7 cellular contexts compared by ENCODE assay signal in genomic region chr6:149032318-149032598, GRCh38.
DNase-seq lines count a peak whose midpoint lies in the region; ATAC-seq, FAIRE-seq and TF ChIP-seq lines count a peak whose summit lies in the region.

No MANE protein-coding gene starts in this region.

- WGBS in GM12878 (ENCODE audit: insufficient coverage, insufficient replicate concordance, low lambda C conversion rate, missing lambda C conversion rate): 2% methylated on average over 5 of the region's 5 CpGs

- BruUV-seq in GM12878 (replicated peaks; lab: Mats Ljungman, UMichigan): TSS peak; percentile 80

- intact Hi-C loops in GM12878 (cut with micrococcal nuclease; ENCODE audit: unreplicated experiment): loop anchor here (1.0 to 5.0 kb wide), 5 partner anchors 23 to 285 kb away; partner anchors contain the start of gene TAB2

- peak overlapping the region; percentile 97 for H3K4me2 ChIP-seq in GM12878 (ENCODE audit: control insufficient read depth, insufficient read depth)

- peak overlapping the region; percentile 80 for H3K4me3 ChIP-seq in GM12878

- peak overlapping the region; percentile 97 for H3K27ac ChIP-seq in GM12878 (ENCODE audit: control insufficient read depth, insufficient read depth)

- peaks cover 0 to 5% of the 10 kb centered on the region in 2 experiments; a peak in 2 of 4 replicates for H3K36me3 ChIP-seq in GM12878 (ENCODE audit: control insufficient read depth in 2 of 2, insufficient read depth in 2 of 2, low read length in 1 of 2)

- TF ChIP-seq CTCF in GM12878 (IDR thresholded peaks at IDR 0.05 in 2 of 3, conservative IDR thresholded peaks at IDR 0.05 in 1 of 3; ENCODE audit: control insufficient read depth in 2 of 3, extremely low read depth in 1 of 3, insufficient read depth in 1 of 3, low read depth in 3 of 3, low read length in 3 of 3): no peak

- H3K27me3 ChIP-seq in GM12878 (replicated peaks in 1 of 2; ENCODE audit: control insufficient read depth in 2 of 2, insufficient read depth in 2 of 2, low read length in 1 of 2): no peaks in the 10 kb centered on the region

- no peak for TF ChIP-seq EP300 in GM12878 (IDR thresholded peaks at IDR 0.05; ENCODE audit: borderline replicate concordance in 1 of 2, control insufficient read depth in 1 of 2, low read depth in 2 of 2, low read length in 2 of 2)

- H3K27me3 Mint-ChIP-seq in stimulated activated naive CD8-positive, alpha-beta T cell treated with anti-CD3 and anti-CD28 coated beads, Interleukin-15, Interleukin-2, amounts not matched to agents 100 ng/mL and 50 ng/mL, for 24 hours: no peaks in the 10 kb centered on the region

- no peaks in the 10 kb centered on the region for H3K36me3 Mint-ChIP-seq in stimulated activated naive CD8-positive, alpha-beta T cell treated with anti-CD3 and anti-CD28 coated beads, Interleukin-15, Interleukin-2, amounts not matched to agents 100 ng/mL and 50 ng/mL, for 24 hours (ENCODE audit: low read depth)

- no peak for TF ChIP-seq RAD21 in GM12878 (IDR thresholded peaks at IDR 0.05; ENCODE audit: insufficient read depth, low read depth, low read length)

- FAIRE-seq in GM12878 (lab: Jason Lieb, UNC): peak; percentile 23

- H3K9me3 Mint-ChIP-seq in stimulated activated naive CD8-positive, alpha-beta T cell treated with anti-CD3 and anti-CD28 coated beads, Interleukin-15, Interleukin-2, amounts not matched to agents 100 ng/mL and 50 ng/mL, for 24 hours: no peaks in the 10 kb centered on the region

- RAD21 ChIA-PET in GM12878 (lab: Charles Lee; ENCODE audit: unreplicated experiment): interaction anchor here (0.9 to 14.4 kb wide), 29 partner anchors 12 to 485 kb away, joined by 3 to 521 read pairs (median 5); partner anchors contain the start of genes TAB2 and ZC3H12D

- POLR2A ChIA-PET in GM12878 (lab: Charles Lee): interaction anchor here (1.0 to 9.8 kb wide), 10 partner anchors 16 to 454 kb away, joined by 3 to 262 read pairs (median 5); no protein-coding TSS in a partner anchor

- peak overlapping the region; percentile 51 for H2AFZ ChIP-seq in GM12878 (ENCODE audit: control insufficient read depth, low read depth, low read length)

- peak overlapping the region; percentile 92 for H3K27ac Mint-ChIP-seq in stimulated activated naive CD8-positive, alpha-beta T cell treated with anti-CD3 and anti-CD28 coated beads, Interleukin-15, Interleukin-2, amounts not matched to agents 100 ng/mL and 50 ng/mL, for 24 hours

- peaks cover 68% of the 10 kb centered on the region for H3K4me1 Mint-ChIP-seq in stimulated activated naive CD8-positive, alpha-beta T cell treated with anti-CD3 and anti-CD28 coated beads, Interleukin-15, Interleukin-2, amounts not matched to agents 100 ng/mL and 50 ng/mL, for 24 hours (ENCODE audit: low read depth)

- no peaks in the 10 kb centered on the region for H4K20me1 ChIP-seq in GM12878 (ENCODE audit: control insufficient read depth, insufficient read depth)

- TF ChIP-seq POLR2A in GM12878 (IDR thresholded peaks at IDR 0.05; ENCODE audit: low read depth, low read length): peak; percentile 67

- ATAC-seq in GM19397 (IDR thresholded peaks at IDR 0.05; ENCODE audit: unreplicated experiment) (peak; percentile 22), HG03095 (IDR thresholded peaks at IDR 0.05; ENCODE audit: unreplicated experiment) (peak; percentile 12), GM12878 (peak; percentile 53)

- no peaks in the 10 kb centered on the region for H3K9me3 ChIP-seq in GM12878 (replicated peaks; ENCODE audit: control insufficient read depth, insufficient read depth, low read length)

- H3K4me1 ChIP-seq in GM12878 (ENCODE audit: control insufficient read depth, insufficient read depth, low read length): peaks cover 22% of the 10 kb centered on the region

- H3K79me2 ChIP-seq in GM12878 (ENCODE audit: control insufficient read depth, insufficient read depth, low read length): peaks cover 31% of the 10 kb centered on the region

- in situ Hi-C loops in GM12878 (cut with MboI): loop anchor here (5.0 kb wide), 2 partner anchors 300 to 395 kb away; no protein-coding TSS in a partner anchor

- DNase-seq in GM12878 (ENCODE audit: low read depth, low spot score) (no peak), nucleus accumbens (lab: John Stamatoyannopoulos, UW) (no peak), epidermal melanocyte (ENCODE audit: insufficient read length, low spot score) (no peak)
- DNase-seq in NK-92 treated with Interleukin-12 subunit alpha and Interleukin-12 subunit beta, amount 100 ng/mL, for 24 hours (lab: John Stamatoyannopoulos, UW): no peak

- SMC1A ChIA-PET in GM12878 (lab: Charles Lee; ENCODE audit: uncharacterized antibody, unreplicated experiment): interaction anchor here (1.4 to 26.9 kb wide), 11 partner anchors 15 to 442 kb away, joined by 3 to 1060 read pairs (median 14); no protein-coding TSS in a partner anchor

- CTCF ChIA-PET in GM12878 (lab: Yijun Ruan, JAX): interaction anchor here (0.5 to 12.5 kb wide), 18 partner anchors 14 to 504 kb away, joined by 3 to 228 read pairs (median 8); partner anchors contain the start of gene ZC3H12D

- peak overlapping the region; percentile 94 for H3K9ac ChIP-seq in GM12878 (ENCODE audit: control insufficient read depth, insufficient read depth, low read length)

- H3K4me3 Mint-ChIP-seq in stimulated activated naive CD8-positive, alpha-beta T cell treated with anti-CD3 and anti-CD28 coated beads, Interleukin-15, Interleukin-2, amounts not matched to agents 100 ng/mL and 50 ng/mL, for 24 hours: peak overlapping the region; percentile 77

TF ChIP-seq in GM12878, 131 proteins besides CTCF, POLR2A, EP300 and RAD21 (continues in another document):
- peak; percentile 60; the same call in 1 of the 2 replicates for TF ChIP-seq SMARCA5 (IDR thresholded peaks at IDR 0.05)
- TF ChIP-seq BCLAF1 (IDR thresholded peaks at IDR 0.05): no peak
- TF ChIP-seq RAD51 (IDR thresholded peaks at IDR 0.05): no peak
- no peak for TF ChIP-seq ZBTB33 (IDR thresholded peaks at IDR 0.05)
- TF ChIP-seq IRF5 (IDR thresholded peaks at IDR 0.05; ENCODE audit: borderline replicate concordance): no peak
- no peak for TF ChIP-seq ZNF384 (IDR thresholded peaks at IDR 0.05; ENCODE audit: borderline replicate concordance, low read depth, low read length)
- TF ChIP-seq RBBP5 (conservative IDR thresholded peaks at IDR 0.05): no peak
- 0 out of 2 replicates have a peak, but pooled peaks have one; percentile 10 for TF ChIP-seq MAX (IDR thresholded peaks at IDR 0.05; ENCODE audit: low read depth, low read length)
- no peak for TF ChIP-seq TARDBP (IDR thresholded peaks at IDR 0.05; ENCODE audit: borderline replicate concordance)
- TF ChIP-seq MEF2B (IDR thresholded peaks at IDR 0.05; ENCODE audit: partially characterized antibody, poor library complexity, severe bottlenecking): no peak
- TF ChIP-seq WRNIP1 (IDR thresholded peaks at IDR 0.05; ENCODE audit: borderline replicate concordance, low read depth, low read length): 0 out of 2 replicates have a peak, but pooled peaks have one; percentile 17
- no peak; the same call in 1 of the 2 replicates for TF ChIP-seq IKZF1 (conservative IDR thresholded peaks at IDR 0.05)
- peak; percentile 46; the same call in 1 of the 2 replicates for TF ChIP-seq LARP7 (IDR thresholded peaks at IDR 0.05)
